Comparison of ENCODE assay signal across 1 cellular context in the genomic region with DNA sequence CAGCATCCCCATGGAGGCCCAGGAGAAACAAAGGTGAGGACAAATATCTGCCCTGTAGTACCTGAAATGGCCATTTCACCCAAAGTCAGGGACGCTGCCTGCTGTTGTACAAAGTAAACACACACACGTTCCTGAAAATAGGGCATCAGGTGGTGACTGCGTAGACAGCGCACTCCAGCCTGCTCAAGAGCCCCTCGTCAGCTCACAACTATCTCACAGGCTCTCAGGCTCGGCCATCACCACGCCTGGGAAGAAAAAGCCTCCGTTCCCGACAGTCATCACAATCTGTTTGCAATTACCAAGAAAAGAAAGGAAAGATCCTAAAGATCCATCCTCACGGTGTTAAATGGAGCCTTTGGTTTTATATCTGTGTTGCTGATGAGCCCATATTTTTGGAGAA.
TF ChIP-seq lines count a peak whose summit lies in the region.

No MANE protein-coding gene starts in this region.

TF ChIP-seq in GM23338, 12 proteins besides CTCF, POLR2A, EP300 and RAD21 (continued from another document):
- TF ChIP-seq, protein P1, sequence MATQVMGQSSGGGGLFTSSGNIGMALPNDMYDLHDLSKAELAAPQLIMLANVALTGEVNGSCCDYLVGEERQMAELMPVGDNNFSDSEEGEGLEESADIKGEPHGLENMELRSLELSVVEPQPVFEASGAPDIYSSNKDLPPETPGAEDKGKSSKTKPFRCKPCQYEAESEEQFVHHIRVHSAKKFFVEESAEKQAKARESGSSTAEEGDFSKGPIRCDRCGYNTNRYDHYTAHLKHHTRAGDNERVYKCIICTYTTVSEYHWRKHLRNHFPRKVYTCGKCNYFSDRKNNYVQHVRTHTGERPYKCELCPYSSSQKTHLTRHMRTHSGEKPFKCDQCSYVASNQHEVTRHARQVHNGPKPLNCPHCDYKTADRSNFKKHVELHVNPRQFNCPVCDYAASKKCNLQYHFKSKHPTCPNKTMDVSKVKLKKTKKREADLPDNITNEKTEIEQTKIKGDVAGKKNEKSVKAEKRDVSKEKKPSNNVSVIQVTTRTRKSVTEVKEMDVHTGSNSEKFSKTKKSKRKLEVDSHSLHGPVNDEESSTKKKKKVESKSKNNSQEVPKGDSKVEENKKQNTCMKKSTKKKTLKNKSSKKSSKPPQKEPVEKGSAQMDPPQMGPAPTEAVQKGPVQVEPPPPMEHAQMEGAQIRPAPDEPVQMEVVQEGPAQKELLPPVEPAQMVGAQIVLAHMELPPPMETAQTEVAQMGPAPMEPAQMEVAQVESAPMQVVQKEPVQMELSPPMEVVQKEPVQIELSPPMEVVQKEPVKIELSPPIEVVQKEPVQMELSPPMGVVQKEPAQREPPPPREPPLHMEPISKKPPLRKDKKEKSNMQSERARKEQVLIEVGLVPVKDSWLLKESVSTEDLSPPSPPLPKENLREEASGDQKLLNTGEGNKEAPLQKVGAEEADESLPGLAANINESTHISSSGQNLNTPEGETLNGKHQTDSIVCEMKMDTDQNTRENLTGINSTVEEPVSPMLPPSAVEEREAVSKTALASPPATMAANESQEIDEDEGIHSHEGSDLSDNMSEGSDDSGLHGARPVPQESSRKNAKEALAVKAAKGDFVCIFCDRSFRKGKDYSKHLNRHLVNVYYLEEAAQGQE (IDR thresholded peaks at IDR 0.05; ENCODE audit: unreplicated experiment): no peak
- TF ChIP-seq EZH2phosphoT487 (IDR thresholded peaks at IDR 0.05; ENCODE audit: unreplicated experiment) (no peak), POLR2AphosphoS5 (IDR thresholded peaks at IDR 0.05; ENCODE audit: low read depth) (no peak), ZNF331 (CRISPR knock-in tag; IDR thresholded peaks at IDR 0.05; ENCODE audit: low read depth) (no peak), EZH2 (IDR thresholded peaks at IDR 0.05; ENCODE audit: low read depth, unreplicated experiment) (no peak), JUNB (IDR thresholded peaks at IDR 0.05; ENCODE audit: unreplicated experiment) (no peak)
- TF ChIP-seq, protein P2, sequence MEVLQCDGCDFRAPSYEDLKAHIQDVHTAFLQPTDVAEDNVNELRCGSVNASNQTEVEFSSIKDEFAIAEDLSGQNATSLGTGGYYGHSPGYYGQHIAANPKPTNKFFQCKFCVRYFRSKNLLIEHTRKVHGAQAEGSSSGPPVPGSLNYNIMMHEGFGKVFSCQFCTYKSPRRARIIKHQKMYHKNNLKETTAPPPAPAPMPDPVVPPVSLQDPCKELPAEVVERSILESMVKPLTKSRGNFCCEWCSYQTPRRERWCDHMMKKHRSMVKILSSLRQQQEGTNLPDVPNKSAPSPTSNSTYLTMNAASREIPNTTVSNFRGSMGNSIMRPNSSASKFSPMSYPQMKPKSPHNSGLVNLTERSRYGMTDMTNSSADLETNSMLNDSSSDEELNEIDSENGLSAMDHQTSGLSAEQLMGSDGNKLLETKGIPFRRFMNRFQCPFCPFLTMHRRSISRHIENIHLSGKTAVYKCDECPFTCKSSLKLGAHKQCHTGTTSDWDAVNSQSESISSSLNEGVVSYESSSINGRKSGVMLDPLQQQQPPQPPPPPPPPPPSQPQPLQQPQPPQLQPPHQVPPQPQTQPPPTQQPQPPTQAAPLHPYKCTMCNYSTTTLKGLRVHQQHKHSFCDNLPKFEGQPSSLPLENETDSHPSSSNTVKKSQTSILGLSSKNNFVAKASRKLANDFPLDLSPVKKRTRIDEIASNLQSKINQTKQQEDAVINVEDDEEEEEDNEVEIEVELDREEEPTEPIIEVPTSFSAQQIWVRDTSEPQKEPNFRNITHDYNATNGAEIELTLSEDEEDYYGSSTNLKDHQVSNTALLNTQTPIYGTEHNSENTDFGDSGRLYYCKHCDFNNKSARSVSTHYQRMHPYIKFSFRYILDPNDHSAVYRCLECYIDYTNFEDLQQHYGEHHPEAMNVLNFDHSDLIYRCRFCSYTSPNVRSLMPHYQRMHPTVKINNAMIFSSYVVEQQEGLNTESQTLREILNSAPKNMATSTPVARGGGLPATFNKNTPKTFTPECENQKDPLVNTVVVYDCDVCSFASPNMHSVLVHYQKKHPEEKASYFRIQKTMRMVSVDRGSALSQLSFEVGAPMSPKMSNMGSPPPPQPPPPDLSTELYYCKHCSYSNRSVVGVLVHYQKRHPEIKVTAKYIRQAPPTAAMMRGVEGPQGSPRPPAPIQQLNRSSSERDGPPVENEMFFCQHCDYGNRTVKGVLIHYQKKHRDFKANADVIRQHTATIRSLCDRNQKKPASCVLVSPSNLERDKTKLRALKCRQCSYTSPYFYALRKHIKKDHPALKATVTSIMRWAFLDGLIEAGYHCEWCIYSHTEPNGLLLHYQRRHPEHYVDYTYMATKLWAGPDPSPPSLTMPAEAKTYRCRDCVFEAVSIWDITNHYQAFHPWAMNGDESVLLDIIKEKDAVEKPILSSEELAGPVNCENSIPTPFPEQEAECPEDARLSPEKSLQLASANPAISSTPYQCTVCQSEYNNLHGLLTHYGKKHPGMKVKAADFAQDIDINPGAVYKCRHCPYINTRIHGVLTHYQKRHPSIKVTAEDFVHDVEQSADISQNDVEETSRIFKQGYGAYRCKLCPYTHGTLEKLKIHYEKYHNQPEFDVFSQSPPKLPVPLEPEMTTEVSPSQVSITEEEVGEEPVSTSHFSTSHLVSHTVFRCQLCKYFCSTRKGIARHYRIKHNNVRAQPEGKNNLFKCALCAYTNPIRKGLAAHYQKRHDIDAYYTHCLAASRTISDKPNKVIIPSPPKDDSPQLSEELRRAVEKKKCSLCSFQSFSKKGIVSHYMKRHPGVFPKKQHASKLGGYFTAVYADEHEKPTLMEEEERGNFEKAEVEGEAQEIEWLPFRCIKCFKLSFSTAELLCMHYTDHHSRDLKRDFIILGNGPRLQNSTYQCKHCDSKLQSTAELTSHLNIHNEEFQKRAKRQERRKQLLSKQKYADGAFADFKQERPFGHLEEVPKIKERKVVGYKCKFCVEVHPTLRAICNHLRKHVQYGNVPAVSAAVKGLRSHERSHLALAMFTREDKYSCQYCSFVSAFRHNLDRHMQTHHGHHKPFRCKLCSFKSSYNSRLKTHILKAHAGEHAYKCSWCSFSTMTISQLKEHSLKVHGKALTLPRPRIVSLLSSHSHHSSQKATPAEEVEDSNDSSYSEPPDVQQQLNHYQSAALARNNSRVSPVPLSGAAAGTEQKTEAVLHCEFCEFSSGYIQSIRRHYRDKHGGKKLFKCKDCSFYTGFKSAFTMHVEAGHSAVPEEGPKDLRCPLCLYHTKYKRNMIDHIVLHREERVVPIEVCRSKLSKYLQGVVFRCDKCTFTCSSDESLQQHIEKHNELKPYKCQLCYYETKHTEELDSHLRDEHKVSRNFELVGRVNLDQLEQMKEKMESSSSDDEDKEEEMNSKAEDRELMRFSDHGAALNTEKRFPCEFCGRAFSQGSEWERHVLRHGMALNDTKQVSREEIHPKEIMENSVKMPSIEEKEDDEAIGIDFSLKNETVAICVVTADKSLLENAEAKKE (CRISPR knock-in tag; IDR thresholded peaks at IDR 0.05): no peak
